In the genomic region with DNA sequence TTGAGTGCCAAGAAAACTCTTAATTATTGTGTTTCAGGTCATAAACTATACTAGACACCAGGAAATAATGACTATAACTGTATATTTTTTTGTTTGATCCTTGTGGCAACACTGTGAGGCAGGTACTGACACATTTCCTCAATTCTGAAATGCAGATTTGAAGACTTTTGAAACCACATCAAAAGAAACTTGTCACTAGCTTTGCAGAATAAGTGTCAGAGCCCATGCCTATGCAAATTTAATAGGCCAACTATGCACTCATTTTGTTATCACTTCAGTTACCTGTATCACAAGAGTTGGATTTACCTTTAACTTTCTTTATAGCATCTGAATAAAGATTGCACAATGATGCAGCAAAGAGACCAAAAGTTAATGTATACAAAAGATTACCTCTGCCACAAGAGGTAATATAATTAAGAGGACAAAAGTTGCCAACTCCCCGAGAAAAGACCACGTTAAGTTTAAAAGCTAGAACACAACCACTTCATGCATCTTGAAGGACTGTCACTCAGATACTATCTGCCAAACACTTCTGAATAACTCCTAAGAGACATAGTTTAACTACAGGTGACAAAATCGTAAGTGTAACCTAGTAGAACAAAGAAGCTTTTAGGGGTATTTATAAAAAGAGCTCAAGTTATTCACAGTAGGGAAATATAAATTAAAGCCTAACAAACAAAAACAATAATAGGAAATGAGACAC, we compare ENCODE assay signal across 1 cellular context.
A peak's percentile ranks its signal among the peaks of the same experiment; 100 is the strongest.
TF ChIP-seq lines count a peak whose summit lies in the region.

No MANE protein-coding gene starts in this region.

TF ChIP-seq in GM12878, 131 proteins besides CTCF, POLR2A, EP300 and RAD21 (continued from another document):
- no peak for TF ChIP-seq NKRF (conservative IDR thresholded peaks at IDR 0.05)
- TF ChIP-seq, protein P1, sequence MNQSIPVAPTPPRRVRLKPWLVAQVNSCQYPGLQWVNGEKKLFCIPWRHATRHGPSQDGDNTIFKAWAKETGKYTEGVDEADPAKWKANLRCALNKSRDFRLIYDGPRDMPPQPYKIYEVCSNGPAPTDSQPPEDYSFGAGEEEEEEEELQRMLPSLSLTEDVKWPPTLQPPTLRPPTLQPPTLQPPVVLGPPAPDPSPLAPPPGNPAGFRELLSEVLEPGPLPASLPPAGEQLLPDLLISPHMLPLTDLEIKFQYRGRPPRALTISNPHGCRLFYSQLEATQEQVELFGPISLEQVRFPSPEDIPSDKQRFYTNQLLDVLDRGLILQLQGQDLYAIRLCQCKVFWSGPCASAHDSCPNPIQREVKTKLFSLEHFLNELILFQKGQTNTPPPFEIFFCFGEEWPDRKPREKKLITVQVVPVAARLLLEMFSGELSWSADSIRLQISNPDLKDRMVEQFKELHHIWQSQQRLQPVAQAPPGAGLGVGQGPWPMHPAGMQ (IDR thresholded peaks at IDR 0.05; ENCODE audit: borderline replicate concordance): no peak
- 0 out of 2 replicates have a peak, but pooled peaks have one; percentile 30 for TF ChIP-seq GABPA (IDR thresholded peaks at IDR 0.05; ENCODE audit: low read depth)
- TF ChIP-seq MTA3 (IDR thresholded peaks at IDR 0.05; ENCODE audit: borderline replicate concordance, low read length): no peak
- TF ChIP-seq, protein P2, sequence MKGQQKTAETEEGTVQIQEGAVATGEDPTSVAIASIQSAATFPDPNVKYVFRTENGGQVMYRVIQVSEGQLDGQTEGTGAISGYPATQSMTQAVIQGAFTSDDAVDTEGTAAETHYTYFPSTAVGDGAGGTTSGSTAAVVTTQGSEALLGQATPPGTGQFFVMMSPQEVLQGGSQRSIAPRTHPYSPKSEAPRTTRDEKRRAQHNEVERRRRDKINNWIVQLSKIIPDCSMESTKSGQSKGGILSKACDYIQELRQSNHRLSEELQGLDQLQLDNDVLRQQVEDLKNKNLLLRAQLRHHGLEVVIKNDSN (IDR thresholded peaks at IDR 0.05; ENCODE audit: borderline replicate concordance, extremely low read length, insufficient read depth, low read depth, low read length): no peak
- no peak for TF ChIP-seq PAX8 (IDR thresholded peaks at IDR 0.05)
- no peak for TF ChIP-seq CBX3 (IDR thresholded peaks at IDR 0.05; ENCODE audit: borderline replicate concordance, low read depth)
- TF ChIP-seq, protein P3, sequence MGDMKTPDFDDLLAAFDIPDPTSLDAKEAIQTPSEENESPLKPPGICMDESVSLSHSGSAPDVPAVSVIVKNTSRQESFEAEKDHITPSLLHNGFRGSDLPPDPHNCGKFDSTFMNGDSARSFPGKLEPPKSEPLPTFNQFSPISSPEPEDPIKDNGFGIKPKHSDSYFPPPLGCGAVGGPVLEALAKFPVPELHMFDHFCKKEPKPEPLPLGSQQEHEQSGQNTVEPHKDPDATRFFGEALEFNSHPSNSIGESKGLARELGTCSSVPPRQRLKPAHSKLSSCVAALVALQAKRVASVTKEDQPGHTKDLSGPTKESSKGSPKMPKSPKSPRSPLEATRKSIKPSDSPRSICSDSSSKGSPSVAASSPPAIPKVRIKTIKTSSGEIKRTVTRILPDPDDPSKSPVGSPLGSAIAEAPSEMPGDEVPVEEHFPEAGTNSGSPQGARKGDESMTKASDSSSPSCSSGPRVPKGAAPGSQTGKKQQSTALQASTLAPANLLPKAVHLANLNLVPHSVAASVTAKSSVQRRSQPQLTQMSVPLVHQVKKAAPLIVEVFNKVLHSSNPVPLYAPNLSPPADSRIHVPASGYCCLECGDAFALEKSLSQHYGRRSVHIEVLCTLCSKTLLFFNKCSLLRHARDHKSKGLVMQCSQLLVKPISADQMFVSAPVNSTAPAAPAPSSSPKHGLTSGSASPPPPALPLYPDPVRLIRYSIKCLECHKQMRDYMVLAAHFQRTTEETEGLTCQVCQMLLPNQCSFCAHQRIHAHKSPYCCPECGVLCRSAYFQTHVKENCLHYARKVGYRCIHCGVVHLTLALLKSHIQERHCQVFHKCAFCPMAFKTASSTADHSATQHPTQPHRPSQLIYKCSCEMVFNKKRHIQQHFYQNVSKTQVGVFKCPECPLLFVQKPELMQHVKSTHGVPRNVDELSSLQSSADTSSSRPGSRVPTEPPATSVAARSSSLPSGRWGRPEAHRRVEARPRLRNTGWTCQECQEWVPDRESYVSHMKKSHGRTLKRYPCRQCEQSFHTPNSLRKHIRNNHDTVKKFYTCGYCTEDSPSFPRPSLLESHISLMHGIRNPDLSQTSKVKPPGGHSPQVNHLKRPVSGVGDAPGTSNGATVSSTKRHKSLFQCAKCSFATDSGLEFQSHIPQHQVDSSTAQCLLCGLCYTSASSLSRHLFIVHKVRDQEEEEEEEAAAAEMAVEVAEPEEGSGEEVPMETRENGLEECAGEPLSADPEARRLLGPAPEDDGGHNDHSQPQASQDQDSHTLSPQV (IDR thresholded peaks at IDR 0.05): no peak
- no peak for TF ChIP-seq MEF2A (IDR thresholded peaks at IDR 0.05; ENCODE audit: insufficient read depth, low read depth, low read length)
- no peak for TF ChIP-seq MXI1 (IDR thresholded peaks at IDR 0.05; ENCODE audit: low read depth, low read length)
- peak; percentile 44; the same call in 1 of the 2 replicates for TF ChIP-seq PML (IDR thresholded peaks at IDR 0.05; ENCODE audit: low read length)
- no peak for TF ChIP-seq CEBPZ (IDR thresholded peaks at IDR 0.05; ENCODE audit: low read depth, low read length)
- TF ChIP-seq BHLHE40 (IDR thresholded peaks at IDR 0.05; ENCODE audit: borderline replicate concordance in 1 of 2, low read depth in 2 of 2, low read length in 1 of 2): peak; percentile 31 to 56; a peak in 2 of 4 replicates
- 0 out of 2 replicates have a peak, but pooled peaks have one; percentile 27 for TF ChIP-seq CREB1 (IDR thresholded peaks at IDR 0.05; ENCODE audit: low read depth)
- no peak for TF ChIP-seq IRF4 (IDR thresholded peaks at IDR 0.05; ENCODE audit: low read depth, low read length)
- no peak for TF ChIP-seq E2F8 (IDR thresholded peaks at IDR 0.05; ENCODE audit: low read depth, partially characterized antibody)
- TF ChIP-seq KLF5 (IDR thresholded peaks at IDR 0.05; ENCODE audit: partially characterized antibody): no peak
- no peak for TF ChIP-seq CHD2 (IDR thresholded peaks at IDR 0.05; ENCODE audit: borderline replicate concordance, low read depth, low read length)
- peak; percentile 95 for TF ChIP-seq TCF7 (IDR thresholded peaks at IDR 0.05; ENCODE audit: borderline replicate concordance)
- TF ChIP-seq, protein P4, sequence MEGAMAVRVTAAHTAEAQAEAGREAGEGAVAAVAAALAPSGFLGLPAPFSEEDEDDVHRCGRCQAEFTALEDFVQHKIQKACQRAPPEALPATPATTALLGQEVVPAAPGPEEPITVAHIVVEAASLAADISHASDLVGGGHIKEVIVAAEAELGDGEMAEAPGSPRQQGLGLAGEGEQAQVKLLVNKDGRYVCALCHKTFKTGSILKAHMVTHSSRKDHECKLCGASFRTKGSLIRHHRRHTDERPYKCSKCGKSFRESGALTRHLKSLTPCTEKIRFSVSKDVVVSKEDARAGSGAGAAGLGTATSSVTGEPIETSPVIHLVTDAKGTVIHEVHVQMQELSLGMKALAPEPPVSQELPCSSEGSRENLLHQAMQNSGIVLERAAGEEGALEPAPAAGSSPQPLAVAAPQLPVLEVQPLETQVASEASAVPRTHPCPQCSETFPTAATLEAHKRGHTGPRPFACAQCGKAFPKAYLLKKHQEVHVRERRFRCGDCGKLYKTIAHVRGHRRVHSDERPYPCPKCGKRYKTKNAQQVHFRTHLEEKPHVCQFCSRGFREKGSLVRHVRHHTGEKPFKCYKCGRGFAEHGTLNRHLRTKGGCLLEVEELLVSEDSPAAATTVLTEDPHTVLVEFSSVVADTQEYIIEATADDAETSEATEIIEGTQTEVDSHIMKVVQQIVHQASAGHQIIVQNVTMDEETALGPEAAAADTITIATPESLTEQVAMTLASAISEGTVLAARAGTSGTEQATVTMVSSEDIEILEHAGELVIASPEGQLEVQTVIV (IDR thresholded peaks at IDR 0.05; ENCODE audit: borderline replicate concordance, partially characterized antibody): no peak
- TF ChIP-seq YBX1 (IDR thresholded peaks at IDR 0.05): no peak
- no peak for TF ChIP-seq SMARCA5 (IDR thresholded peaks at IDR 0.05)
- TF ChIP-seq FOXM1 (IDR thresholded peaks at IDR 0.05; ENCODE audit: low read depth, low read length): 0 out of 2 replicates have a peak, but pooled peaks have one; percentile 32
- peak; percentile 96 for TF ChIP-seq RUNX3 (IDR thresholded peaks at IDR 0.05; ENCODE audit: low read length)
- no peak for TF ChIP-seq ZNF274 (IDR thresholded peaks at IDR 0.05; ENCODE audit: insufficient read depth, insufficient read length)
- peak; percentile 33; the same call in 1 of the 2 replicates for TF ChIP-seq CREM (IDR thresholded peaks at IDR 0.05; ENCODE audit: low read depth)
- TF ChIP-seq PAX5 (IDR thresholded peaks at IDR 0.05; ENCODE audit: borderline replicate concordance, low read depth, low read length): no peak
- TF ChIP-seq SMAD1 (IDR thresholded peaks at IDR 0.05; ENCODE audit: low read depth, partially characterized antibody): no peak
- TF ChIP-seq, protein P5, sequence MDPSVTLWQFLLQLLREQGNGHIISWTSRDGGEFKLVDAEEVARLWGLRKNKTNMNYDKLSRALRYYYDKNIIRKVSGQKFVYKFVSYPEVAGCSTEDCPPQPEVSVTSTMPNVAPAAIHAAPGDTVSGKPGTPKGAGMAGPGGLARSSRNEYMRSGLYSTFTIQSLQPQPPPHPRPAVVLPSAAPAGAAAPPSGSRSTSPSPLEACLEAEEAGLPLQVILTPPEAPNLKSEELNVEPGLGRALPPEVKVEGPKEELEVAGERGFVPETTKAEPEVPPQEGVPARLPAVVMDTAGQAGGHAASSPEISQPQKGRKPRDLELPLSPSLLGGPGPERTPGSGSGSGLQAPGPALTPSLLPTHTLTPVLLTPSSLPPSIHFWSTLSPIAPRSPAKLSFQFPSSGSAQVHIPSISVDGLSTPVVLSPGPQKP (IDR thresholded peaks at IDR 0.05; ENCODE audit: low read depth, low read length): no peak
- TF ChIP-seq BCL11A (IDR thresholded peaks at IDR 0.05; ENCODE audit: low read depth, low read length): 0 out of 2 replicates have a peak, but pooled peaks have one; percentile 9
- peak; percentile 96 for TF ChIP-seq POU2F2 (IDR thresholded peaks at IDR 0.05; ENCODE audit: borderline replicate concordance, low read depth, low read length)
- no peak for TF ChIP-seq MYC (IDR thresholded peaks at IDR 0.05; ENCODE audit: insufficient read depth, insufficient read length, insufficient replicate concordance, low read length, severe bottlenecking)
- TF ChIP-seq SPI1 (IDR thresholded peaks at IDR 0.05; ENCODE audit: borderline replicate concordance, insufficient read depth, low read depth, low read length): peak; percentile 44; the same call in 1 of the 2 replicates
- TF ChIP-seq NR2F1 (conservative IDR thresholded peaks at IDR 0.05): no peak
- TF ChIP-seq KAT2A (conservative IDR thresholded peaks at IDR 0.05; ENCODE audit: control insufficient read depth, low read depth, low read length): no peak
- no peak for TF ChIP-seq ZZZ3 (IDR thresholded peaks at IDR 0.05; ENCODE audit: control insufficient read depth, insufficient read length, low read depth)
- no peak for TF ChIP-seq NR2C1 (IDR thresholded peaks at IDR 0.05)
- no peak for TF ChIP-seq CBX5 (IDR thresholded peaks at IDR 0.05; ENCODE audit: low read depth)
